ENCODE assay signal across 26 cellular contexts in genomic region chr12:124305136-124305535, GRCh38. TPM values are rescaled to one million over a fixed set of nuclear protein-coding genes. Genes with fewer than 3 reads are reported as not detected.
"Had no signal": no experiment of that assay in that cellular context is flagged by ENCODE, and none has a peak within 500 bp of the region (broad histone marks: within the 10 kb centered on the region; RNA-seq: fewer than 3 reads in every experiment).

No MANE protein-coding gene starts in this region.

- H3K36me3 Mint-ChIP-seq: naive thymus-derived CD4-positive, alpha-beta T cell; stimulated activated memory B cell treated with anti-CD40 and anti-IgM and Interleukin-4, amounts not matched to agents 10 μg/mL and 1 μg/mL and 100 μg/mL, for 72 hours had no signal

- H3K36me3 ChIP-seq: esophagus muscularis mucosa, gastroesophageal sphincter, heart left ventricle, left ventricle myocardium inferior, sigmoid colon, tibial artery had no signal

- H3K9me3 Mint-ChIP-seq: mesothelial cell of epicardium; naive thymus-derived CD4-positive, alpha-beta T cell; type B pancreatic cell had no signal

- ATAC-seq: foreskin keratinocyte; gastroesophageal sphincter; heart left ventricle; left colon; naive thymus-derived CD4-positive, alpha-beta T cell; psoas muscle; right cardiac atrium; stimulated activated memory B cell treated with anti-CD40 and anti-IgM and Interleukin-4, amounts not matched to agents 10 μg/mL and 1 μg/mL and 100 μg/mL, for 72 hours; stimulated activated naive CD8-positive, alpha-beta T cell treated with anti-CD3 and anti-CD28 coated beads, Interleukin-15, Interleukin-2, amounts not matched to agents 100 U/mL and 50 U/mL, for 24 hours had no signal

- H3K27me3 Mint-ChIP-seq: type B pancreatic cell had no signal

- H3K4me1 ChIP-seq: esophagus muscularis mucosa, foreskin keratinocyte, gastroesophageal sphincter, heart left ventricle, left ventricle myocardium inferior, psoas muscle, sigmoid colon, testis, tibial artery had no signal

- H3K4me1 Mint-ChIP-seq: mesothelial cell of epicardium; stimulated activated memory B cell treated with anti-CD40 and anti-IgM and Interleukin-4, amounts not matched to agents 10 μg/mL and 1 μg/mL and 100 μg/mL, for 72 hours had no signal

- DNase-seq: caudate nucleus; cerebellar nuclear complex; dorsolateral prefrontal cortex; effector CD4-positive, alpha-beta T cell; foreskin keratinocyte; kidney glomerular epithelial cell; left ventricle myocardium inferior; mesenchymal stem cell; naive thymus-derived CD4-positive, alpha-beta T cell; sigmoid colon; stimulated activated CD4-positive, alpha-beta T cell treated with anti-CD3 and anti-CD28 coated beads, Interleukin-4, amount 100 ng/mL, for 4 hours; stimulated activated naive CD8-positive, alpha-beta T cell treated with anti-CD3 and anti-CD28 coated beads, Interleukin-15, Interleukin-2, amounts not matched to agents 100 U/mL and 50 U/mL, for 24 hours; substantia nigra; testis; tibial artery had no signal

- H3K27ac Mint-ChIP-seq: mesothelial cell of epicardium; naive thymus-derived CD4-positive, alpha-beta T cell; stimulated activated memory B cell treated with anti-CD40 and anti-IgM and Interleukin-4, amounts not matched to agents 10 μg/mL and 1 μg/mL and 100 μg/mL, for 72 hours; type B pancreatic cell had no signal

- H3K9me3 ChIP-seq: esophagus muscularis mucosa, gastroesophageal sphincter, heart left ventricle, left ventricle myocardium inferior, psoas muscle, sigmoid colon, testis, tibial artery had no signal

- H3K4me3 Mint-ChIP-seq: mesothelial cell of epicardium; naive thymus-derived CD4-positive, alpha-beta T cell; stimulated activated memory B cell treated with anti-CD40 and anti-IgM and Interleukin-4, amounts not matched to agents 10 μg/mL and 1 μg/mL and 100 μg/mL, for 72 hours; type B pancreatic cell had no signal

- H3K4me3 ChIP-seq: dorsolateral prefrontal cortex, esophagus muscularis mucosa, gastroesophageal sphincter, heart left ventricle, hepatocyte, left ventricle myocardium inferior, psoas muscle, sigmoid colon, testis, tibial artery had no signal

RNA-seq across cellular contexts. Expression of gene RFLNA, which starts 10.2 kb away (rescaled TPM):
- total RNA-seq: fibroblast of lung; naive thymus-derived CD4-positive, alpha-beta T cell had no signal
